Comparison of ENCODE assay signal across 9 cellular contexts in genomic region chr1:9198538-9199361, GRCh38. TPM values are rescaled to one million over a fixed set of nuclear protein-coding genes. Genes with fewer than 3 reads are reported as not detected.
DNase-seq lines count a peak whose midpoint lies in the region; ATAC-seq and TF ChIP-seq lines count a peak whose summit lies in the region.
"Had no signal": no experiment of that assay in that cellular context is flagged by ENCODE, and none has a peak within 500 bp of the region (broad histone marks: within the 10 kb centered on the region; RNA-seq: fewer than 3 reads in every experiment).

No MANE protein-coding gene starts in this region.

- intact Hi-C loops in PC-9 (cut with micrococcal nuclease; ENCODE audit: unreplicated experiment), result loop anchor here (5.0 kb wide), 1 partner anchor 71 kb away; the partner anchor contains the start of gene GPR157

- H3K9me3 ChIP-seq in PC-9 (ENCODE audit: insufficient read depth, low read depth), result no peaks in the 10 kb centered on the region

- peaks cover 5% of the 10 kb centered on the region; the same call in 1 of the 2 replicates for H3F3A ChIP-seq in PC-9 (ENCODE audit: insufficient read depth, low read depth)

- H3K4me3 ChIP-seq in fibroblast of the aortic adventitia (ENCODE audit: low read depth, low read length), result peak overlapping the region; percentile 31
- H3K4me3 ChIP-seq in rectal smooth muscle tissue (ENCODE audit: low read length), result peak overlapping the region; percentile 33
- H3K4me3 ChIP-seq in PC-9, result no peak overlapping the region

- CTCF ChIA-PET in PC-9 (lab: Charles Lee), result no interaction called here

- no peaks in the 10 kb centered on the region for H3K36me3 ChIP-seq in rectal smooth muscle tissue (ENCODE audit: control insufficient read depth, insufficient read depth, low read length)
- H3K36me3 ChIP-seq in PC-9 (ENCODE audit: low read depth), result no peaks in the 10 kb centered on the region

- H2AFZ ChIP-seq in PC-9, result no peak overlapping the region

- H3K27me3 ChIP-seq in rectal smooth muscle tissue (ENCODE audit: control insufficient read depth, insufficient read depth, low read length) (peaks cover 34% of the 10 kb centered on the region), PC-9 (ENCODE audit: insufficient read depth, low read depth) (peaks cover 21% of the 10 kb centered on the region; the same call in 1 of the 2 replicates)

- BruUV-seq in PC-9 (replicated peaks; lab: Mats Ljungman, UMichigan), result no TSS peak

- TF ChIP-seq CTCF in fibroblast of the aortic adventitia (IDR thresholded peaks at IDR 0.05; ENCODE audit: insufficient read depth, low read length), result peak; percentile 12
- TF ChIP-seq CTCF in PC-9 (conservative IDR thresholded peaks at IDR 0.05), result no peak

- no peak overlapping the region for H3K4me2 ChIP-seq in PC-9

- no peak overlapping the region for H3K9ac ChIP-seq in rectal smooth muscle tissue (ENCODE audit: low read length)

- H4K20me1 ChIP-seq in PC-9 (ENCODE audit: insufficient read depth), result no peaks in the 10 kb centered on the region

- H3K27ac ChIP-seq in rectal smooth muscle tissue (ENCODE audit: low read depth, low read length) (no peak overlapping the region), PC-9 (no peak overlapping the region)

- H3K4me1 ChIP-seq in rectal smooth muscle tissue (ENCODE audit: control insufficient read depth, insufficient read depth, low read length), result peaks cover 3% of the 10 kb centered on the region
- peaks cover 9% of the 10 kb centered on the region for H3K4me1 ChIP-seq in PC-9 (replicated peaks; ENCODE audit: insufficient read depth)

- DNase-seq in ELF-1 (ENCODE audit: low read depth, low spot score) (peak; percentile 83), NCI-H510A (lab: John Stamatoyannopoulos, UW) (peak; percentile 60), fibroblast of the aortic adventitia (ENCODE audit: low read depth) (no peak), PC-9 (no peak), NCI-H446 (lab: John Stamatoyannopoulos, UW) (no peak), globus pallidus (ENCODE audit: low spot score) (no peak)
- DNase-seq: NCI-H1436 treated with DMSO at 0.1 percent for 48 hours had no signal

- POLR2A ChIA-PET in PC-9 (lab: Charles Lee; ENCODE audit: unreplicated experiment), result no interaction called here

- H3K9me2 ChIP-seq in PC-9 (ENCODE audit: insufficient read depth), result no peaks in the 10 kb centered on the region

- H3K79me2 ChIP-seq in PC-9 (ENCODE audit: low read depth), result no peaks in the 10 kb centered on the region

- ATAC-seq in HG03354 (IDR thresholded peaks at IDR 0.05; ENCODE audit: poor library complexity, severe bottlenecking, unreplicated experiment), result no peak

RNA-seq across cellular contexts. Expression of gene H6PD, which starts 35.8 kb away (rescaled TPM):
- 30.7 and 36.9 TPM in 2 replicates for total RNA-seq in fibroblast of the aortic adventitia (ENCODE audit: low replicate concordance)
- 31.1 and 43.9 TPM in 2 replicates for total RNA-seq in PC-9 (2021)

Comparison
In these comparisons a context has a peak if more than half of its experiments do, and no peak if none do; other contexts are left out.
1. DNase-seq: peak in ELF-1 (single experiment) and NCI-H510A (single experiment); none in fibroblast of the aortic adventitia (single experiment), PC-9 (0 of 2), NCI-H446 (0 of 2) and globus pallidus (single experiment).